ENCODE assay signal across 18 cellular contexts in the genomic region with DNA sequence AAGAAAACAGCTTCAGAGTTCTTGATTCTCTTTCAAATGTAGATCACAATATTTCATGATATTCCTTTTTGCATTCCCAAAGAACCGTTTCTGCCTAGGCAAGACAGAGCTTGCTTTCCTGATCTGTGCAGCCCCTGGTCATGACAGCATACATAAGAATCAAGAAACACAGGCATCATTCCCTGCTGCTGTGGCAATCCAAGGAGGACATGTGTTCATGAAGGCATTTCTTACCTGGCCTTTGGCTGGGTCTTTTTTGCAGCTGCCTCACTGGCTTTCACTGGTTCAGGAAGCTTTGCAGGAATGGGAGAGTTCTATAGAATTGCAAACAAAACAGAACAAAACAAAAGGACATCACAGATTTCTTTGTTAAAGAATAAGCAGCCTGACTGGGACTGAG.
A peak's percentile ranks its signal among the peaks of the same experiment; 100 is the strongest.
DNase-seq lines count a peak whose midpoint lies in the region; ATAC-seq, FAIRE-seq and TF ChIP-seq lines count a peak whose summit lies in the region.
"Had no signal": no experiment of that assay in that cellular context is flagged by ENCODE, and none has a peak within 500 bp of the region (broad histone marks: within the 10 kb centered on the region; RNA-seq: fewer than 3 reads in every experiment).

No MANE protein-coding gene starts in this region.

- H2AFZ ChIP-seq in H9 (ENCODE audit: low read length): no peak overlapping the region

- no peaks in the 10 kb centered on the region for H4K20me1 ChIP-seq in H9 (ENCODE audit: control insufficient read depth, insufficient read depth, insufficient read length)

- H2BK12ac ChIP-seq in H9 (ENCODE audit: insufficient read length, low read depth, low read length): no peak overlapping the region

- H3K14ac ChIP-seq in H9 (ENCODE audit: insufficient read depth, low read length): no peak overlapping the region

- H3K27me3 ChIP-seq in CD4-positive, alpha-beta memory T cell (ENCODE audit: insufficient read depth, low read length): no peaks in the 10 kb centered on the region
- H3K27me3 ChIP-seq in H9 (ENCODE audit: insufficient read depth, low read length) (no peaks in the 10 kb centered on the region), bronchial epithelial cell (ENCODE audit: control insufficient read depth, insufficient read depth, low read length) (no peaks in the 10 kb centered on the region)

- H3K18ac ChIP-seq in H9 (ENCODE audit: insufficient read length, low read depth, low read length): no peak overlapping the region

- no peak overlapping the region for H3K23ac ChIP-seq in H9 (ENCODE audit: insufficient read length, low read depth, low read length)

- intact Hi-C loops in CD4-positive, alpha-beta memory T cell (cut with micrococcal nuclease): no loop called here

- H3K79me2 ChIP-seq in H9 (ENCODE audit: insufficient read depth, low read length): no peaks in the 10 kb centered on the region

- no peak overlapping the region for H3K4me3 Mint-ChIP-seq in CD4-positive, alpha-beta memory T cell
- H3K4me3 Mint-ChIP-seq in H9: peak overlapping the region in 1 of 2 experiments; percentile 0; a peak in 1 of 5 replicates
- H3K4me3 Mint-ChIP-seq: CD4-positive, CD25-positive, alpha-beta regulatory T cell had no signal

- H3K4me2 ChIP-seq in H9 (ENCODE audit: insufficient read depth, insufficient read length, low read length): peak overlapping the region; percentile 21

- H2AK5ac ChIP-seq in H9 (ENCODE audit: insufficient read length, low read length): no peak overlapping the region

- no peak overlapping the region for H3K56ac ChIP-seq in H9 (ENCODE audit: insufficient read length, low read depth, low read length)

- ATAC-seq in GM19395 (IDR thresholded peaks at IDR 0.05; ENCODE audit: unreplicated experiment): no peak
- ATAC-seq in HG03159 (IDR thresholded peaks at IDR 0.05; ENCODE audit: unreplicated experiment): no peak
- ATAC-seq in GM21529 (IDR thresholded peaks at IDR 0.05; ENCODE audit: unreplicated experiment): no peak

- H3K4ac ChIP-seq in H9 (ENCODE audit: low read depth, low read length): no peak overlapping the region

- H3K27ac ChIP-seq in CD4-positive, alpha-beta memory T cell (ENCODE audit: low read depth, low read length): no peak overlapping the region
- no peak overlapping the region for H3K27ac ChIP-seq in H9 (ENCODE audit: insufficient read length, low read depth, low read length)
- H3K27ac ChIP-seq: SK-N-MC had no signal

- FAIRE-seq in bronchial epithelial cell (lab: Jason Lieb, UNC): no peak
- FAIRE-seq: GM12892 had no signal

- CTCF ChIA-PET in CD4-positive, alpha-beta memory T cell (lab: Charles Lee; ENCODE audit: partially characterized antibody): interaction anchor here (1.2 to 1.9 kb wide), 2 partner anchors 41 to 292 kb away, joined by 4 to 10 read pairs; no protein-coding TSS in a partner anchor

- no peaks in the 10 kb centered on the region for H3K27me3 Mint-ChIP-seq in CD4-positive, alpha-beta memory T cell
- H3K27me3 Mint-ChIP-seq in H9 (ENCODE audit: low read depth): no peaks in the 10 kb centered on the region
- H3K27me3 Mint-ChIP-seq: CD4-positive, CD25-positive, alpha-beta regulatory T cell had no signal

- H3K9ac ChIP-seq in H9 (ENCODE audit: extremely low read depth, insufficient read length, low read length): no peak overlapping the region

- H3K23me2 ChIP-seq in H9 (ENCODE audit: insufficient read length, low read depth, low read length, poor library complexity, severe bottlenecking): no peaks in the 10 kb centered on the region

- no peaks in the 10 kb centered on the region for H3K4me1 ChIP-seq in CD4-positive, alpha-beta memory T cell (ENCODE audit: insufficient read depth, low read length)
- H3K4me1 ChIP-seq in H9 (ENCODE audit: insufficient read depth, low read length): peaks cover 10% of the 10 kb centered on the region; the same call in 1 of the 2 replicates

- no peak for TF ChIP-seq CTCF in H9 (conservative IDR thresholded peaks at IDR 0.05)
- no peak for TF ChIP-seq CTCF in bronchial epithelial cell (IDR thresholded peaks at IDR 0.05; ENCODE audit: insufficient read depth, low read length, severe bottlenecking)

- H2BK5ac ChIP-seq in H9 (ENCODE audit: insufficient read length, low read length): no peak overlapping the region

- H3K27ac Mint-ChIP-seq in CD4-positive, alpha-beta memory T cell: peak overlapping the region in 6 of 7 donors; percentile 2 to 67 (median 45)
- peak overlapping the region; percentile 78 to 98 (median 86); a peak in 6 of 7 replicates for H3K27ac Mint-ChIP-seq in H9

- no peak overlapping the region for H3T11ph ChIP-seq in H9 (ENCODE audit: low read length)

- POLR2A ChIA-PET in CD4-positive, alpha-beta memory T cell (lab: Charles Lee; ENCODE audit: partially characterized antibody): interaction anchor here (1.2 kb wide), 1 partner anchor 104 kb away, joined by 3 read pairs; no protein-coding TSS in a partner anchor

- no peaks in the 10 kb centered on the region for H3K79me1 ChIP-seq in H9 (ENCODE audit: insufficient read depth, low read depth, low read length, poor library complexity, severe bottlenecking)

- H4K91ac ChIP-seq in H9 (ENCODE audit: insufficient read length, low read depth, low read length): no peak overlapping the region

- H2BK120ac ChIP-seq in H9 (ENCODE audit: low read depth, low read length, poor library complexity, severe bottlenecking): no peak overlapping the region

- no peak for DNase-seq in CD4-positive, alpha-beta memory T cell
- DNase-seq in H9 (no peak), bronchial epithelial cell (ENCODE audit: low read depth) (peak; percentile 47), iPS-NIHi11 (ENCODE audit: low spot score) (peak; percentile 30), NCI-H510A treated with DMSO at 0.1 percent for 48 hours (lab: John Stamatoyannopoulos, UW) (no peak)
- DNase-seq: ACHN; CD4-positive, CD25-positive, alpha-beta regulatory T cell; DND-41; GDM1; Kasumi-1; NCI-H2029; NCI-H526 treated with DMSO at 0.1 percent for 48 hours; OCI-M1 had no signal

- H3K4me3 ChIP-seq in CD4-positive, alpha-beta memory T cell (ENCODE audit: low read length in 2 of 2): no peak overlapping the region
- no peak overlapping the region for H3K4me3 ChIP-seq in bronchial epithelial cell (ENCODE audit: low read depth, low read length)
- H3K4me3 ChIP-seq: SK-N-MC had no signal

- H2BK20ac ChIP-seq in H9 (ENCODE audit: low read depth, low read length, poor library complexity, severe bottlenecking): no peak overlapping the region

- H4K5ac ChIP-seq in H9 (ENCODE audit: insufficient read length, low read depth, low read length): no peak overlapping the region

- no peak overlapping the region for H2BK15ac ChIP-seq in H9 (ENCODE audit: low read depth, low read length)

- peaks cover 83% of the 10 kb centered on the region for H3K36me3 ChIP-seq in CD4-positive, alpha-beta memory T cell (ENCODE audit: insufficient read depth, low read length)
- H3K36me3 ChIP-seq in bronchial epithelial cell (ENCODE audit: control insufficient read depth, insufficient read depth, low read length): peaks cover 19% of the 10 kb centered on the region

- H4K8ac ChIP-seq in H9 (replicated peaks; ENCODE audit: insufficient read length, low read depth, low read length): no peak overlapping the region

- H3K4me1 Mint-ChIP-seq in CD4-positive, alpha-beta memory T cell: peaks cover 0 to 3% (median 0%) of the 10 kb centered on the region in 4 donors
- H3K4me1 Mint-ChIP-seq in H9: peaks cover 30 to 39% of the 10 kb centered on the region in 2 experiments

- H3K9me3 ChIP-seq in CD4-positive, alpha-beta memory T cell (ENCODE audit: control insufficient read depth in 1 of 2, low read length in 2 of 2): no peaks in the 10 kb centered on the region
- H3K9me3 ChIP-seq in H9 (ENCODE audit: control insufficient read depth, low read depth, low read length): no peaks in the 10 kb centered on the region

- no CpG with 5 or more reads among the region's 1 CpG for WGBS in H9 (ENCODE audit: extremely low coverage, insufficient read length, low lambda C conversion rate)

- peaks cover 68 to 83% of the 10 kb centered on the region in 2 donors for H3K36me3 Mint-ChIP-seq in CD4-positive, alpha-beta memory T cell
- peaks cover 6 to 32% (median 27%) of the 10 kb centered on the region in 3 experiments for H3K36me3 Mint-ChIP-seq in H9 (ENCODE audit: insufficient read depth in 1 of 3, low read depth in 3 of 3)

- no peaks in the 10 kb centered on the region for H3K9me3 Mint-ChIP-seq in CD4-positive, alpha-beta memory T cell
- no peaks in the 10 kb centered on the region for H3K9me3 Mint-ChIP-seq in H9
- H3K9me3 Mint-ChIP-seq: CD4-positive, CD25-positive, alpha-beta regulatory T cell had no signal

Comparison
In these comparisons a context has a peak if more than half of its experiments do, and no peak if none do; other contexts are left out.
1. DNase-seq: peak in bronchial epithelial cell (single experiment) and iPS-NIHi11 (single experiment); none in CD4-positive, alpha-beta memory T cell (0 of 5), H9 (single experiment) and NCI-H510A treated with DMSO at 0.1 percent for 48 hours (single experiment).